25 cellular contexts compared by ENCODE assay signal in the genomic region with DNA sequence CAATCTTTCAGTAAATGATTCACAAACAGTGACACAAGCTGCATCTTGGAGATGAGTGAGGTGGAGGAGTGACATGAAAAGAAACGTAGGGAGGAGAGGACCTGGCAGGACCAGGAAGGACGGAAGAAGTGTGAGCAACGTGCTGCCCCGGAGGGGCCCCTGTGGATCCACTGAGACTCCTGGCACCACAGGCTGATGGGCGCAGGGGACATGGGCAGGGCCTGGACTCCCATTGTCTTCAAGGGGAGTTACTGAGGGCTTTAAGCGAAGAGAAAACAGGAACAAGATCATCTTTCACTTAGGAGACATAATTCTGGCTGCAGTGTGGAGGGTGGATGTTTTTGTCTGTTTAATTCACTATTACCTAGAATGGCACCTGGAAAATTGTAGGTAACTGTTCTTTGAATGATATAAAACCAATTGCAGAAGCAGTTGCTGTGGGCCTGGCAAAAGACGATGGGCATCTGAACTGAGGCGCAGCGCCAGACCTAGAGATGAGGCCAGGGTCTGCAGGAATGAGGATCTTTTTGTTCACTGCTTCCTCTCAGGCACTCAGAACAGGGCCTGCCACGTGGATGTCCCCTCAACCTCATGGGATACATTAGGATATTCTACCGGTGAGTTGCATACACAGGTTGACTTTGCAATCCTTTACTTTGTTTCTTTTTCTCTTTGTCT.
A peak's percentile ranks its signal among the peaks of the same experiment; 100 is the strongest.
DNase-seq lines count a peak whose midpoint lies in the region; ATAC-seq, FAIRE-seq and TF ChIP-seq lines count a peak whose summit lies in the region.
"Had no signal": no experiment of that assay in that cellular context is flagged by ENCODE, and none has a peak within 500 bp of the region (broad histone marks: within the 10 kb centered on the region; RNA-seq: fewer than 3 reads in every experiment).

No MANE protein-coding gene starts in this region.

- intact Hi-C loops in HepG2 (cut with micrococcal nuclease; ENCODE audit: unreplicated experiment) (no loop called here), right lobe of liver (cut with DNase I) (no loop called here)

- TF ChIP-seq POLR2A in HepG2 (IDR thresholded peaks at IDR 0.05; ENCODE audit: insufficient read depth in 1 of 2, low read depth in 2 of 2, low read length in 2 of 2) (no peak), right lobe of liver (IDR thresholded peaks at IDR 0.05) (no peak)

- no peaks in the 10 kb centered on the region for H3K79me2 ChIP-seq in HepG2 (ENCODE audit: insufficient read depth, low read length)
- no peaks in the 10 kb centered on the region for H3K79me2 ChIP-seq in osteoblast (ENCODE audit: insufficient read depth, low read length)

- FAIRE-seq in HepG2 (lab: Jason Lieb, UNC) (no peak), small intestine (lab: Jason Lieb, UNC) (no peak), urothelium cell line (lab: Jason Lieb, UNC) (no peak)
- FAIRE-seq: A549, GM12878, GM12892, GM18507 had no signal

- no peak for ATAC-seq in HepG2
- ATAC-seq in right lobe of liver, result no peak
- ATAC-seq: A549; CD8-positive, alpha-beta T cell; GM12878 had no signal

- H3K36me3 ChIP-seq in HepG2 (replicated peaks in 1 of 2; ENCODE audit: control insufficient read depth in 1 of 2, insufficient read depth in 2 of 2, low read length in 2 of 2) (no peaks in the 10 kb centered on the region), right lobe of liver (no peaks in the 10 kb centered on the region), osteoblast (ENCODE audit: insufficient read depth, low read length) (no peaks in the 10 kb centered on the region), small intestine (ENCODE audit: control insufficient read depth in 2 of 2, insufficient read depth in 2 of 2, low read length in 2 of 2) (no peaks in the 10 kb centered on the region)
- H3K36me3 ChIP-seq: BLaER1 treated with 17β-estradiol and CSF1 and Interleukin-3, amounts not matched to agents 10 nM and 100 nM had no signal

- TF ChIP-seq RAD21 in HepG2 (CRISPR knock-in tag; IDR thresholded peaks at IDR 0.05), result no peak

- H4K20me1 ChIP-seq in HepG2 (ENCODE audit: insufficient read depth, low read length) (no peaks in the 10 kb centered on the region), osteoblast (ENCODE audit: insufficient read depth, low read length) (no peaks in the 10 kb centered on the region)
- H4K20me1 ChIP-seq: BLaER1 treated with 17β-estradiol and CSF1 and Interleukin-3, amounts not matched to agents 10 nM and 100 nM had no signal

- no peaks in the 10 kb centered on the region for H3K4me1 ChIP-seq in HepG2 (ENCODE audit: insufficient read depth, low read length)
- H3K4me1 ChIP-seq in right lobe of liver, result no peaks in the 10 kb centered on the region
- H3K4me1 ChIP-seq in osteoblast (ENCODE audit: insufficient read depth, low read length), result no peaks in the 10 kb centered on the region
- no peaks in the 10 kb centered on the region for H3K4me1 ChIP-seq in small intestine (ENCODE audit: control insufficient read depth in 2 of 2, insufficient read depth in 1 of 2, low read depth in 1 of 2, low read length in 1 of 2)
- H3K4me1 ChIP-seq: A549, Caco-2 had no signal

- DNase-seq in HepG2 (ENCODE audit: low spot score), result no peak
- DNase-seq in right lobe of liver, result no peak
- peak; percentile 38 for DNase-seq in osteoblast (ENCODE audit: insufficient read length, low spot score, missing footprints)
- DNase-seq in type B pancreatic cell (ENCODE audit: extremely low spot score, unreplicated experiment), result no peak
- no peak for DNase-seq in small intestine
- DNase-seq in urothelium cell line (ENCODE audit: low spot score), result no peak
- DNase-seq: AML-193; Caco-2; CD4-positive, alpha-beta T cell; CD8-positive, alpha-beta T cell; DMS 273 treated with DMSO at 0.1 percent for 48 hours; DMS153; DMS53; DMS79; DND-41; EL; GDM1 had no signal

- H3K27ac ChIP-seq in HepG2 (ENCODE audit: extremely low read length, insufficient read depth, low read length) (no peak overlapping the region), right lobe of liver (no peak overlapping the region), osteoblast (ENCODE audit: low read depth, low read length) (no peak overlapping the region), small intestine (ENCODE audit: low read depth in 1 of 2, low read length in 1 of 2) (no peak overlapping the region)
- H3K27ac ChIP-seq: 22Rv1; A549; BLaER1 treated with 17β-estradiol and CSF1 and Interleukin-3, amounts not matched to agents 10 nM and 100 nM; C4-2B had no signal

- H3K9me3 ChIP-seq in HepG2 (ENCODE audit: low read length) (0 out of 2 replicates have a peak, but pooled peaks cover 4% of the 10 kb centered on the region), right lobe of liver (no peaks in the 10 kb centered on the region), osteoblast (ENCODE audit: low read depth, low read length) (no peaks in the 10 kb centered on the region), small intestine (ENCODE audit: control insufficient read depth, low read depth) (no peaks in the 10 kb centered on the region)
- H3K9me3 ChIP-seq: Caco-2 had no signal

- H3K4me1 Mint-ChIP-seq in type B pancreatic cell (ENCODE audit: unreplicated experiment), result peaks cover 7% of the 10 kb centered on the region
- H3K4me1 Mint-ChIP-seq: B cell had no signal

- H3K4me2 ChIP-seq in HepG2 (ENCODE audit: low read depth, low read length) (no peak overlapping the region), osteoblast (ENCODE audit: insufficient read depth, low read length) (no peak overlapping the region)
- H3K4me2 ChIP-seq: A549; BLaER1 treated with 17β-estradiol and CSF1 and Interleukin-3, amounts not matched to agents 10 nM and 100 nM had no signal

- no peaks in the 10 kb centered on the region for H3K36me3 Mint-ChIP-seq in type B pancreatic cell
- H3K36me3 Mint-ChIP-seq: CD8-positive, alpha-beta T cell had no signal

- no peak overlapping the region for H3K9ac ChIP-seq in HepG2 (ENCODE audit: insufficient read depth, low read depth, low read length)
- H3K9ac ChIP-seq: BLaER1 treated with 17β-estradiol and CSF1 and Interleukin-3, amounts not matched to agents 10 nM and 100 nM had no signal

- TF ChIP-seq CTCF in HepG2 (CRISPR knock-in tag; IDR thresholded peaks at IDR 0.05) (no peak), right lobe of liver (IDR thresholded peaks at IDR 0.05) (no peak), osteoblast (IDR thresholded peaks at IDR 0.05; ENCODE audit: extremely low read depth, low read depth, low read length) (no peak), type B pancreatic cell (conservative IDR thresholded peaks at IDR 0.05) (no peak)

- BruUV-seq in HepG2 (replicated peaks; lab: Mats Ljungman, UMichigan), result no TSS peak

- CTCF ChIA-PET in HepG2 (lab: Yijun Ruan, JAX; ENCODE audit: low intra/inter-chr PET ratio, low total read pairs), result no interaction called here

- H3K27me3 Mint-ChIP-seq in type B pancreatic cell, result peaks cover 3% of the 10 kb centered on the region

- peaks cover 0 to 54% of the 10 kb centered on the region in 2 experiments; a peak in 4 of 5 replicates for H3K27me3 ChIP-seq in HepG2 (ENCODE audit: control insufficient read depth in 1 of 2, insufficient read depth in 2 of 2, low read length in 2 of 2)
- H3K27me3 ChIP-seq in right lobe of liver, result no peaks in the 10 kb centered on the region
- no peaks in the 10 kb centered on the region for H3K27me3 ChIP-seq in osteoblast (ENCODE audit: insufficient read depth, low read length)
- H3K27me3 ChIP-seq in small intestine (ENCODE audit: control insufficient read depth in 2 of 2, insufficient read depth in 2 of 2, low read length in 2 of 2), result peaks cover 0 to 2% of the 10 kb centered on the region in 2 donors
- H3K27me3 ChIP-seq: BLaER1 treated with 17β-estradiol and CSF1 and Interleukin-3, amounts not matched to agents 10 nM and 100 nM had no signal

- H3K4me3 Mint-ChIP-seq in type B pancreatic cell, result no peak overlapping the region
- H3K4me3 Mint-ChIP-seq: B cell; CD4-positive, alpha-beta T cell; CD8-positive, alpha-beta T cell had no signal

- 39% methylated on average over 11 of the region's 11 CpGs for WGBS in HepG2 (ENCODE audit: low lambda C conversion rate)
- WGBS in right lobe of liver (ENCODE audit: insufficient coverage, low coverage, low lambda C conversion rate, missing lambda C conversion rate), result 67% methylated on average over 11 of the region's 11 CpGs
- 82 to 87% (median 84%) methylated on average over 11 of the region's 11 CpGs for WGBS in small intestine, 3 donors

- peak overlapping the region; percentile 6 for H3K27ac Mint-ChIP-seq in type B pancreatic cell
- H3K27ac Mint-ChIP-seq: B cell; CD4-positive, alpha-beta T cell; CD8-positive, alpha-beta T cell had no signal

- in situ Hi-C loops in HepG2 (cut with HindIII; ENCODE audit: extremely low pct_ligation_motif_present, low pct_unique_long_range_greater_than_20kb), result no loop called here

- POLR2A ChIA-PET in HepG2 (lab: Yijun Ruan, JAX), result no interaction called here

- H3K4me3 ChIP-seq in HepG2 (replicated peaks in 1 of 3; ENCODE audit: insufficient read depth in 1 of 3, low read depth in 2 of 3, low read length in 3 of 3) (no peak overlapping the region), right lobe of liver (no peak overlapping the region), osteoblast (ENCODE audit: insufficient read depth, low read length) (no peak overlapping the region), small intestine (ENCODE audit: low read depth in 1 of 2, low read length in 2 of 2) (no peak overlapping the region)
- H3K4me3 ChIP-seq: A549; BLaER1 treated with 17β-estradiol and CSF1 and Interleukin-3, amounts not matched to agents 10 nM and 100 nM; GM12878 had no signal

- TF ChIP-seq EP300 in HepG2 (IDR thresholded peaks at IDR 0.05; ENCODE audit: low read depth in 2 of 2, low read length in 2 of 2) (no peak), HepG2 (CRISPR knock-in tag; IDR thresholded peaks at IDR 0.05; ENCODE audit: borderline replicate concordance) (no peak)

- H3K9me3 Mint-ChIP-seq in type B pancreatic cell, result peaks cover 7% of the 10 kb centered on the region
- H3K9me3 Mint-ChIP-seq: CD4-positive, alpha-beta T cell; CD8-positive, alpha-beta T cell had no signal

- no peak overlapping the region for H2AFZ ChIP-seq in HepG2 (ENCODE audit: low read length)
- no peak overlapping the region for H2AFZ ChIP-seq in osteoblast (ENCODE audit: low read length)

TF ChIP-seq in HepG2, 621 proteins besides CTCF, POLR2A, EP300 and RAD21:
- TF ChIP-seq SP1 (IDR thresholded peaks at IDR 0.05) (no peak), SP1 (CRISPR knock-in tag; IDR thresholded peaks at IDR 0.05) (no peak)
- TF ChIP-seq, protein P1, sequence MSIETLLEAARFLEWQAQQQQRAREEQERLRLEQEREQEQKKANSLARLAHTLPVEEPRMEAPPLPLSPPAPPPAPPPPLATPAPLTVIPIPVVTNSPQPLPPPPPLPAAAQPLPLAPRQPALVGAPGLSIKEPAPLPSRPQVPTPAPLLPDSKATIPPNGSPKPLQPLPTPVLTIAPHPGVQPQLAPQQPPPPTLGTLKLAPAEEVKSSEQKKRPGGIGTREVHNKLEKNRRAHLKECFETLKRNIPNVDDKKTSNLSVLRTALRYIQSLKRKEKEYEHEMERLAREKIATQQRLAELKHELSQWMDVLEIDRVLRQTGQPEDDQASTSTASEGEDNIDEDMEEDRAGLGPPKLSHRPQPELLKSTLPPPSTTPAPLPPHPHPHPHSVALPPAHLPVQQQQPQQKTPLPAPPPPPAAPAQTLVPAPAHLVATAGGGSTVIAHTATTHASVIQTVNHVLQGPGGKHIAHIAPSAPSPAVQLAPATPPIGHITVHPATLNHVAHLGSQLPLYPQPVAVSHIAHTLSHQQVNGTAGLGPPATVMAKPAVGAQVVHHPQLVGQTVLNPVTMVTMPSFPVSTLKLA (IDR thresholded peaks at IDR 0.05), result peak; percentile 74
